ENCODE assay signal across 11 cellular contexts in the genomic region with DNA sequence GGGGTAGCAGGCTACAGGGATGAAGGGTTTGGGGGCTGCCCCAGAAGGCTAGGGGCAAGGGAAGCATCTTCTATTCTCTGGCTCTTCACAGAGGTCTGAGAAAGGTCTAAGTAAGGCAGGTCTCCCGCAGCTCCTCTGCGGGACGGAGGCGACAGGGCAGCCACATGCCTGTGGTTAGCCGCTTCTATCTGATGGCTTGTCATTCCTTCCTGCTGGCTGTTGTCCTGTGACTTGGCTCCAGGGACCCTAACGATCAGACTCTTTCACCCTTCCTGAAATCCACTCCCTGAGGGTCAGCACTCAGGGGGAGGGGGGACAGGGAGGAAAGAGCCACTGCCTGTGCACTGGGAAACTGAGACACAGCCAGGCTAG. TPM values are rescaled to one million over a fixed set of nuclear protein-coding genes. Genes with fewer than 3 reads are reported as not detected.
DNase-seq lines count a peak whose midpoint lies in the region; ATAC-seq and TF ChIP-seq lines count a peak whose summit lies in the region.
"Had no signal": no experiment of that assay in that cellular context is flagged by ENCODE, and none has a peak within 500 bp of the region (broad histone marks: within the 10 kb centered on the region; RNA-seq: fewer than 3 reads in every experiment).

No MANE protein-coding gene starts in this region.

- peaks cover 68% of the 10 kb centered on the region for H3K4me1 Mint-ChIP-seq in CD8-positive, alpha-beta T cell (ENCODE audit: low read depth)
- peaks cover 49% of the 10 kb centered on the region for H3K4me1 Mint-ChIP-seq in activated naive CD8-positive, alpha-beta T cell treated with anti-CD3 and anti-CD28 coated beads for 36 hours
- no peaks in the 10 kb centered on the region for H3K4me1 Mint-ChIP-seq in progenitor cell of endocrine pancreas (ENCODE audit: low read depth)
- H3K4me1 Mint-ChIP-seq: neural progenitor cell had no signal

- H3K4ac ChIP-seq in neuronal stem cell (ENCODE audit: low read length): no peak overlapping the region

- WGBS in neuronal stem cell (ENCODE audit: extremely low coverage in 2 of 2, insufficient read length in 2 of 2, insufficient replicate concordance in 1 of 2), 2 donors: no CpG with 5 or more reads among the region's 6 CpGs

- peak overlapping the region; percentile 73 for H3K27ac ChIP-seq in CD8-positive, alpha-beta T cell (ENCODE audit: low read depth, low read length)
- no peak overlapping the region for H3K27ac ChIP-seq in neuronal stem cell (replicated peaks; ENCODE audit: low read length)
- H3K27ac ChIP-seq: neural progenitor cell had no signal

- peak overlapping the region; percentile 93 for H3K27ac Mint-ChIP-seq in CD8-positive, alpha-beta T cell
- peak overlapping the region; percentile 98 for H3K27ac Mint-ChIP-seq in activated naive CD8-positive, alpha-beta T cell treated with anti-CD3 and anti-CD28 coated beads for 36 hours
- H3K27ac Mint-ChIP-seq in progenitor cell of endocrine pancreas: no peak overlapping the region
- H3K27ac Mint-ChIP-seq: neural progenitor cell had no signal

- DNase-seq in CD8-positive, alpha-beta T cell: peak in 2 of 7 experiments; percentile 20 to 53
- DNase-seq in Kasumi-1 (lab: John Stamatoyannopoulos, UW) (peak; percentile 15 to 27), neuronal stem cell (ENCODE audit: low spot score) (no peak), NCI-H774 (lab: John Stamatoyannopoulos, UW) (no peak), progenitor cell of endocrine pancreas (ENCODE audit: low spot score, unreplicated experiment) (no peak), NCI-H1092 treated with DMSO at 0.1 percent for 48 hours (lab: John Stamatoyannopoulos, UW) (no peak)
- peak; percentile 29 for DNase-seq in activated naive CD8-positive, alpha-beta T cell treated with anti-CD3 and anti-CD28 coated beads for 36 hours
- DNase-seq: NCI-H1930 had no signal

- intact Hi-C loops in CD8-positive, alpha-beta T cell (cut with DNase I, micrococcal nuclease): loop anchor here (1.0 to 5.0 kb wide), 7 partner anchors 11 to 248 kb away; partner anchors contain the start of genes APMAP (in 2 of the 2) and ENTPD6 (in 2 of the 2)

- no peaks in the 10 kb centered on the region for H3K36me3 ChIP-seq in CD8-positive, alpha-beta T cell (ENCODE audit: insufficient read depth, low read length)
- no peaks in the 10 kb centered on the region for H3K36me3 ChIP-seq in neuronal stem cell (replicated peaks in 1 of 2; ENCODE audit: control insufficient read depth in 2 of 2, insufficient read depth in 2 of 2, low read length in 2 of 2)
- H3K36me3 ChIP-seq: neural progenitor cell had no signal

- peak overlapping the region; percentile 55 for H3K4me3 ChIP-seq in CD8-positive, alpha-beta T cell (ENCODE audit: low read depth, low read length)
- no peak overlapping the region for H3K4me3 ChIP-seq in neuronal stem cell (ENCODE audit: low read length in 2 of 2)
- H3K4me3 ChIP-seq: neural progenitor cell had no signal

- peak overlapping the region; percentile 66 for H2BK5ac ChIP-seq in neuronal stem cell (ENCODE audit: low read length)

- no peak for ATAC-seq in CD8-positive, alpha-beta T cell
- ATAC-seq in HG03025 (IDR thresholded peaks at IDR 0.05; ENCODE audit: low FRiP score, unreplicated experiment): no peak

- H2BK120ac ChIP-seq in neuronal stem cell (ENCODE audit: low read depth, low read length): no peak overlapping the region

- H3K23ac ChIP-seq in neuronal stem cell (ENCODE audit: low read depth, low read length, poor library complexity): no peak overlapping the region

- no peaks in the 10 kb centered on the region for H3K27me3 Mint-ChIP-seq in CD8-positive, alpha-beta T cell (ENCODE audit: low read depth)
- H3K27me3 Mint-ChIP-seq in activated naive CD8-positive, alpha-beta T cell treated with anti-CD3 and anti-CD28 coated beads for 36 hours: no peaks in the 10 kb centered on the region
- peaks cover 4% of the 10 kb centered on the region for H3K27me3 Mint-ChIP-seq in progenitor cell of endocrine pancreas

- H3K9me3 Mint-ChIP-seq in CD8-positive, alpha-beta T cell: peaks cover 30% of the 10 kb centered on the region
- H3K9me3 Mint-ChIP-seq in activated naive CD8-positive, alpha-beta T cell treated with anti-CD3 and anti-CD28 coated beads for 36 hours: peaks cover 30% of the 10 kb centered on the region
- peaks cover 22% of the 10 kb centered on the region for H3K9me3 Mint-ChIP-seq in progenitor cell of endocrine pancreas (ENCODE audit: low read depth)

- no peak overlapping the region for H3K4me2 ChIP-seq in neuronal stem cell (ENCODE audit: insufficient read depth, low read length, poor library complexity, severe bottlenecking)
- H3K4me2 ChIP-seq: neural progenitor cell had no signal

- peaks cover 36% of the 10 kb centered on the region for H3K36me3 Mint-ChIP-seq in CD8-positive, alpha-beta T cell
- H3K36me3 Mint-ChIP-seq in activated naive CD8-positive, alpha-beta T cell treated with anti-CD3 and anti-CD28 coated beads for 36 hours: peaks cover 48% of the 10 kb centered on the region
- no peaks in the 10 kb centered on the region for H3K36me3 Mint-ChIP-seq in progenitor cell of endocrine pancreas (ENCODE audit: insufficient read depth)
- H3K36me3 Mint-ChIP-seq: neural progenitor cell had no signal

- TF ChIP-seq CTCF in CD8-positive, alpha-beta T cell (IDR thresholded peaks at IDR 0.05): no peak
- TF ChIP-seq CTCF in progenitor cell of endocrine pancreas (IDR thresholded peaks at IDR 0.05; ENCODE audit: unreplicated experiment): no peak

- H3K4me3 Mint-ChIP-seq in CD8-positive, alpha-beta T cell: peak overlapping the region; percentile 86
- peak overlapping the region; percentile 86 for H3K4me3 Mint-ChIP-seq in activated naive CD8-positive, alpha-beta T cell treated with anti-CD3 and anti-CD28 coated beads for 36 hours
- H3K4me3 Mint-ChIP-seq in progenitor cell of endocrine pancreas (ENCODE audit: low read depth): no peak overlapping the region
- H3K4me3 Mint-ChIP-seq: neural progenitor cell had no signal

- H3K79me1 ChIP-seq in neuronal stem cell (ENCODE audit: low read depth, low read length): no peaks in the 10 kb centered on the region

- no peaks in the 10 kb centered on the region for H3K27me3 ChIP-seq in CD8-positive, alpha-beta T cell (ENCODE audit: insufficient read depth, low read length)
- no peaks in the 10 kb centered on the region for H3K27me3 ChIP-seq in neuronal stem cell (ENCODE audit: control insufficient read depth in 3 of 3, insufficient read depth in 3 of 3, low read depth in 1 of 3, low read length in 3 of 3)
- H3K27me3 ChIP-seq: neural progenitor cell had no signal

- peaks cover 28% of the 10 kb centered on the region for H3K4me1 ChIP-seq in CD8-positive, alpha-beta T cell (ENCODE audit: insufficient read depth, low read length)
- H3K4me1 ChIP-seq in neuronal stem cell (ENCODE audit: control insufficient read depth in 2 of 2, insufficient read depth in 1 of 2, low read depth in 1 of 2, low read length in 2 of 2): peaks cover 0 to 2% of the 10 kb centered on the region in 2 donors
- H3K4me1 ChIP-seq: neural progenitor cell had no signal

- H3K18ac ChIP-seq in neuronal stem cell (ENCODE audit: low read length): peak overlapping the region; percentile 76

- peak overlapping the region; percentile 58 for H2BK12ac ChIP-seq in neuronal stem cell (ENCODE audit: low read length)

- CTCF ChIA-PET in CD8-positive, alpha-beta T cell (lab: Charles Lee): interaction anchor here (0.8 kb wide), 1 partner anchor 19 kb away, joined by 4 read pairs; no protein-coding TSS in a partner anchor

- no peak overlapping the region for H3K9ac ChIP-seq in neuronal stem cell (ENCODE audit: low read depth, low read length, poor library complexity)
- H3K9ac ChIP-seq: neural progenitor cell had no signal

- H3K9me3 ChIP-seq in CD8-positive, alpha-beta T cell (ENCODE audit: low read length): no peaks in the 10 kb centered on the region
- no peaks in the 10 kb centered on the region for H3K9me3 ChIP-seq in neuronal stem cell (replicated peaks in 1 of 2; ENCODE audit: control insufficient read depth in 2 of 2, insufficient read depth in 1 of 2, low read depth in 1 of 2, low read length in 2 of 2)

- H2BK15ac ChIP-seq in neuronal stem cell (ENCODE audit: low read length): no peak overlapping the region

- H4K91ac ChIP-seq in neuronal stem cell (ENCODE audit: low read depth, low read length, poor library complexity): no peak overlapping the region

- H3K14ac ChIP-seq in neuronal stem cell (ENCODE audit: low read length): no peak overlapping the region

- H2AK5ac ChIP-seq in neuronal stem cell (ENCODE audit: low read depth, low read length): peak overlapping the region; percentile 46

- no peak overlapping the region for H2AFZ ChIP-seq in neuronal stem cell (ENCODE audit: low read length)
- H2AFZ ChIP-seq: neural progenitor cell had no signal

- H4K8ac ChIP-seq in neuronal stem cell (ENCODE audit: low read depth, low read length): no peak overlapping the region

- POLR2A ChIA-PET in CD8-positive, alpha-beta T cell (lab: Charles Lee): interaction anchor here (1.4 kb wide), 1 partner anchor 19 kb away, joined by 5 read pairs; no protein-coding TSS in a partner anchor

RNA-seq across cellular contexts. Expression of gene CST7, which starts 0.7 kb away (rescaled TPM):
- 10 to 100 TPM; 53.3 to 54.6 TPM for total RNA-seq in CD8-positive, alpha-beta T cell
- 10 to 100 TPM; 41.5 to 44.7 TPM for total RNA-seq in activated naive CD8-positive, alpha-beta T cell treated with anti-CD3 and anti-CD28 coated beads for 36 hours
- polyA plus RNA-seq in neuronal stem cell (2013, experiment 1 of 2): not detected
- not detected for polyA plus RNA-seq in neuronal stem cell (2013, experiment 2 of 2)
- total RNA-seq in progenitor cell of endocrine pancreas: not detected in 2 replicates
- total RNA-seq: frontal cortex had no signal

RNA-seq across cellular contexts. Expression of gene APMAP, which starts 42.8 kb away (rescaled TPM):
- total RNA-seq in CD8-positive, alpha-beta T cell: 10 to 100 TPM; 31.0 to 31.8 TPM
- total RNA-seq in activated naive CD8-positive, alpha-beta T cell treated with anti-CD3 and anti-CD28 coated beads for 36 hours: 10 to 100 TPM; 47.9 to 48.8 TPM
- polyA plus RNA-seq in neuronal stem cell (2013, experiment 1 of 2): 56.3 TPM
- 57.5 TPM for polyA plus RNA-seq in neuronal stem cell (2013, experiment 2 of 2)
- 81.0 and 81.3 TPM in 2 replicates for total RNA-seq in progenitor cell of endocrine pancreas

Comparison
In these comparisons a context has a peak if more than half of its experiments do, and no peak if none do; other contexts are left out.
1. DNase-seq: peak in Kasumi-1 (2 of 2) and activated naive CD8-positive, alpha-beta T cell treated with anti-CD3 and anti-CD28 coated beads for 36 hours (single experiment); none in neuronal stem cell (single experiment), NCI-H774 (single experiment), progenitor cell of endocrine pancreas (single experiment) and NCI-H1092 treated with DMSO at 0.1 percent for 48 hours (single experiment).
2. RNA of gene CST7, which starts 0.7 kb away (total RNA-seq): 53.3 to 54.6 TPM in CD8-positive, alpha-beta T cell and 41.5 to 44.7 TPM in activated naive CD8-positive, alpha-beta T cell treated with anti-CD3 and anti-CD28 coated beads for 36 hours; not detected in progenitor cell of endocrine pancreas; every median in the first group is over 10 times any median in the second.